ENCODE assay signal across 1 cellular context in genomic region chr5:177437623-177438022, GRCh38.
A peak's percentile ranks its signal among the peaks of the same experiment; 100 is the strongest.
TF ChIP-seq lines count a peak whose summit lies in the region.

No MANE protein-coding gene starts in this region.

TF ChIP-seq in HepG2, 621 proteins besides CTCF, POLR2A, EP300 and RAD21:
- no peak for TF ChIP-seq RCOR2 (CRISPR knock-in tag; IDR thresholded peaks at IDR 0.05)
- peak; percentile 61 for TF ChIP-seq NFYB (CRISPR knock-in tag; IDR thresholded peaks at IDR 0.05)
- TF ChIP-seq AKAP8 (CRISPR knock-in tag; IDR thresholded peaks at IDR 0.05) = no peak
- TF ChIP-seq ZNF329 (CRISPR knock-in tag; IDR thresholded peaks at IDR 0.05; ENCODE audit: low read depth) = no peak
- no peak for TF ChIP-seq IKZF1 (IDR thresholded peaks at IDR 0.05)
- TF ChIP-seq USF2 (IDR thresholded peaks at IDR 0.05; ENCODE audit: low read depth, low read length) = peak; percentile 35; the same call in 1 of the 2 replicates
- no peak for TF ChIP-seq USF2 (CRISPR knock-in tag; IDR thresholded peaks at IDR 0.05; ENCODE audit: borderline replicate concordance)
- TF ChIP-seq ZNF703 (CRISPR knock-in tag; IDR thresholded peaks at IDR 0.05; ENCODE audit: borderline replicate concordance) = no peak
- TF ChIP-seq FOXC1 (CRISPR knock-in tag; IDR thresholded peaks at IDR 0.05; ENCODE audit: borderline replicate concordance) = no peak
- TF ChIP-seq NFYC (CRISPR knock-in tag; IDR thresholded peaks at IDR 0.05) = peak; percentile 61
- TF ChIP-seq ZNF121 (CRISPR knock-in tag; IDR thresholded peaks at IDR 0.05) = no peak
- TF ChIP-seq FOXA1 (IDR thresholded peaks at IDR 0.05) = no peak
- TF ChIP-seq FOXA1 (CRISPR knock-in tag; IDR thresholded peaks at IDR 0.05) = peak; percentile 14; the same call in 1 of the 2 replicates
- no peak for TF ChIP-seq PRMT3 (CRISPR knock-in tag; IDR thresholded peaks at IDR 0.05; ENCODE audit: borderline replicate concordance, low read depth)
- no peak for TF ChIP-seq JUN (CRISPR knock-in tag; IDR thresholded peaks at IDR 0.05)
- TF ChIP-seq ZNF362 (CRISPR knock-in tag; IDR thresholded peaks at IDR 0.05; ENCODE audit: borderline replicate concordance) = no peak
